31 cellular contexts compared by ENCODE assay signal in the genomic region with DNA sequence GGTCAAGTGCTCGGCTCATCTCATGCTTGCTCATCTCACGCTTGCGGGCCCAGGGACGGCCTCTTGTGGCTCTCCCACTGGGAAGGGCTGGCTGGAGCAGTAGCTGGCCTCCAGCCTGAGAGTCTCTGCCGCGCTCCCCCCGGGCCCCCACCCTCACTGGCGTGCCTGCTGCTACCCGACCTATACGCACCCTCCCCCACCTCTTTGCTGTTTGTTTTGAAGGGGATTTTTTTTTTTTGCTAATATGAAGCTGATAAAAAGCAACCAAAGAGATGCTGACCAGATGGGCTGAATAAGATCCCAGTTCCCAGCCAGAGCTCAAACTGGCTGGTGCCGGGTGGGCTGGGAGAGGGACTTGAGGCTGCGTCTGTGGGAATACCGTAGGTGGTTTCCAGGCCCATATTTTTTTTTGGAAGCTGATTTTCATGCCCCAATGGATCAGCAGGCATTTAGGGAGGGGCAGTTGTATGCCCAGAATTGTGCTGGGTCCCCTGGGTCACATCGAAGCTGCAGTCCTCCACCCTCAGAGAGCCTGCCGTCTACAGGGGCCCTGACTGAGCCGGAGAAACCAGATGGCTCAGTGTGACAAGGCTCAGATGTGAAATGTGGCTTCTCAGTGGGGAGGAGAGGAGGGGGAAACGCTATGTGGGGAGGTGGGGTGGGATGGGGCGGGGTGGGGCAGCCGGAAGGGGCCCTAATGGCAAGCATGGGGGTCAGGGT.
DNase-seq lines count a peak whose midpoint lies in the region; ATAC-seq and TF ChIP-seq lines count a peak whose summit lies in the region.
"Had no signal": no experiment of that assay in that cellular context is flagged by ENCODE, and none has a peak within 500 bp of the region (broad histone marks: within the 10 kb centered on the region; RNA-seq: fewer than 3 reads in every experiment).

No MANE protein-coding gene starts in this region.

- H3K27ac Mint-ChIP-seq in progenitor cell of endocrine pancreas = peak overlapping the region; percentile 84
- H3K27ac Mint-ChIP-seq in activated CD4-positive, alpha-beta memory T cell treated with anti-CD3 and anti-CD28 coated beads for 36 hours = no peak overlapping the region
- H3K27ac Mint-ChIP-seq: activated CD4-positive, alpha-beta memory T cell treated with anti-CD3 and anti-CD28 coated beads, Interleukin-2, amount 10 ng/mL, durations not matched to agents 7 days and 5 days; activated naive CD8-positive, alpha-beta T cell; activated T-helper 17 cell treated with anti-CD3 and anti-CD28 coated beads, Interleukin-2, amount 50 U/mL, for 72 hours; dendritic cell treated with granulocyte-macrophage colony-stimulating factor and Interleukin-4, amounts not matched to agents 40 ng/mL and 50 ng/mL, for 4 days; HFFc6 had no signal

- POLR2A ChIA-PET in SK-N-SH (lab: Yijun Ruan, JAX) = interaction anchor here (0.6 to 2.4 kb wide), 4 partner anchors 14 to 93 kb away, joined by 4 to 15 read pairs (median 10); no protein-coding TSS in a partner anchor
- POLR2A ChIA-PET in activated CD4-positive, alpha-beta memory T cell treated with anti-CD3 and anti-CD28 coated beads for 36 hours (lab: Charles Lee) = no interaction called here

- WGBS in SK-N-SH (ENCODE audit: low lambda C conversion rate) = 66% methylated on average over 15 of the region's 19 CpGs
- WGBS in upper lobe of left lung, 2 donors = 61 to 64% methylated on average over 8 to 19 of the region's 19 CpGs

- no peaks in the 10 kb centered on the region for H3K27me3 ChIP-seq in Karpas-422 (ENCODE audit: low read length)
- no peaks in the 10 kb centered on the region for H3K27me3 ChIP-seq in SK-N-SH (ENCODE audit: insufficient read depth)
- no peaks in the 10 kb centered on the region for H3K27me3 ChIP-seq in left ventricle myocardium inferior (ENCODE audit: low read depth)
- H3K27me3 ChIP-seq in upper lobe of left lung = no peaks in the 10 kb centered on the region
- H3K27me3 ChIP-seq: ovary, sigmoid colon, SJSA1, uterus had no signal

- H3K9me3 ChIP-seq in Karpas-422 (ENCODE audit: low read length) (no peaks in the 10 kb centered on the region), SK-N-SH (no peaks in the 10 kb centered on the region), left ventricle myocardium inferior (replicated peaks) (no peaks in the 10 kb centered on the region), upper lobe of left lung (no peaks in the 10 kb centered on the region)
- H3K9me3 ChIP-seq: gastrocnemius medialis, lower lobe of right lung, ovary, sigmoid colon, SJSA1, uterus had no signal

- DNase-seq in Karpas-422 = peak; percentile 30
- peak; percentile 70 for DNase-seq in SK-N-SH
- peak; percentile 41 for DNase-seq in left ventricle myocardium inferior
- no peak for DNase-seq in progenitor cell of endocrine pancreas (ENCODE audit: low spot score, unreplicated experiment)
- DNase-seq in upper lobe of left lung = no peak
- DNase-seq in posterior cingulate gyrus = no peak
- DNase-seq in activated CD4-positive, alpha-beta memory T cell treated with anti-CD3 and anti-CD28 coated beads for 36 hours = no peak
- DNase-seq: activated CD4-positive, alpha-beta memory T cell treated with anti-CD3 and anti-CD28 coated beads, Interleukin-2, amount 10 ng/mL, durations not matched to agents 7 days and 5 days; aorta; Calu3; gastrocnemius medialis; GM23248; HFFc6; KG1; lower lobe of right lung; MM.1S; NCI-H1417; NCI-H526; ovary; sigmoid colon; stimulated activated CD4-positive, alpha-beta T cell treated with anti-CD3 and anti-CD28 coated beads, Interleukin-4, amount 100 ng/mL, for 24 hours; stimulated activated naive CD4-positive, alpha-beta T cell; uterus had no signal

- H4K20me1 ChIP-seq in Karpas-422 (ENCODE audit: insufficient read depth, low read depth, low read length) (no peaks in the 10 kb centered on the region), SK-N-SH (ENCODE audit: insufficient read depth) (no peaks in the 10 kb centered on the region)

- peaks cover 23% of the 10 kb centered on the region for H3K4me1 Mint-ChIP-seq in progenitor cell of endocrine pancreas (ENCODE audit: low read depth)
- peaks cover 25% of the 10 kb centered on the region for H3K4me1 Mint-ChIP-seq in activated CD4-positive, alpha-beta memory T cell treated with anti-CD3 and anti-CD28 coated beads for 36 hours (ENCODE audit: low read depth)

- intact Hi-C loops in left ventricle myocardium inferior (cut with micrococcal nuclease) = no loop called here
- intact Hi-C loops in posterior cingulate gyrus (cut with DNase I) = no loop called here
- intact Hi-C loops in activated CD4-positive, alpha-beta memory T cell treated with anti-CD3 and anti-CD28 coated beads for 36 hours (cut with micrococcal nuclease) = no loop called here

- H3K9me3 Mint-ChIP-seq in progenitor cell of endocrine pancreas (ENCODE audit: low read depth) = no peaks in the 10 kb centered on the region
- peaks cover 11% of the 10 kb centered on the region for H3K9me3 Mint-ChIP-seq in activated CD4-positive, alpha-beta memory T cell treated with anti-CD3 and anti-CD28 coated beads for 36 hours
- H3K9me3 Mint-ChIP-seq: activated CD4-positive, alpha-beta memory T cell treated with anti-CD3 and anti-CD28 coated beads, Interleukin-2, amount 10 ng/mL, durations not matched to agents 7 days and 5 days; dendritic cell treated with granulocyte-macrophage colony-stimulating factor and Interleukin-4, amounts not matched to agents 40 ng/mL and 50 ng/mL, for 4 days had no signal

- H3K27ac ChIP-seq in Karpas-422 (ENCODE audit: low read length) = no peak overlapping the region
- H3K27ac ChIP-seq in SK-N-SH (ENCODE audit: low read depth in 2 of 2, low read length in 1 of 2) = peak overlapping the region in 1 of 2 experiments; percentile 91; a peak in 3 of 4 replicates
- H3K27ac ChIP-seq in left ventricle myocardium inferior (replicated peaks) = peak overlapping the region; percentile 38
- H3K27ac ChIP-seq in upper lobe of left lung = no peak overlapping the region
- H3K27ac ChIP-seq: C4-2B, gastrocnemius medialis, GM23248, lower lobe of right lung, ovary, sigmoid colon, SJSA1, uterus had no signal

- peaks cover 26% of the 10 kb centered on the region for H3K36me3 Mint-ChIP-seq in progenitor cell of endocrine pancreas (ENCODE audit: insufficient read depth)
- H3K36me3 Mint-ChIP-seq in activated CD4-positive, alpha-beta memory T cell treated with anti-CD3 and anti-CD28 coated beads for 36 hours = peaks cover 15% of the 10 kb centered on the region

- ATAC-seq in upper lobe of left lung (ENCODE audit: low FRiP score in 2 of 2) = no peak
- ATAC-seq in HG03432 (IDR thresholded peaks at IDR 0.05; ENCODE audit: unreplicated experiment) = no peak
- ATAC-seq: activated CD4-positive, CD25-positive, alpha-beta regulatory T cell treated with anti-CD3 and anti-CD28 coated beads, Interleukin-2, amount 50 U/mL, for 24 hours; activated T-helper 17 cell treated with anti-CD3 and anti-CD28 coated beads, Interleukin-2, amount 50 U/mL, for 72 hours; gastrocnemius medialis; lower lobe of right lung; natural killer cell treated with Interleukin-12 subunit alpha and Interleukin-12 subunit beta and Interleukin-15 and Interleukin-18, amount 100 ng/mL, for 72 hours had no signal

- H3K36me3 ChIP-seq in Karpas-422 (ENCODE audit: insufficient read depth, low read length) (no peaks in the 10 kb centered on the region), SK-N-SH (replicated peaks in 1 of 2; ENCODE audit: control insufficient read depth in 1 of 2, insufficient read depth in 2 of 2, low read length in 1 of 2) (no peaks in the 10 kb centered on the region), left ventricle myocardium inferior (no peaks in the 10 kb centered on the region), upper lobe of left lung (no peaks in the 10 kb centered on the region)
- H3K36me3 ChIP-seq: gastrocnemius medialis, lower lobe of right lung, ovary, SJSA1, uterus had no signal

- no peak for TF ChIP-seq POLR2A in upper lobe of left lung (IDR thresholded peaks at IDR 0.05)

- H3K4me1 ChIP-seq in Karpas-422 (ENCODE audit: low read length) = no peaks in the 10 kb centered on the region
- peaks cover 0 to 55% of the 10 kb centered on the region in 2 experiments; a peak in 1 of 4 replicates for H3K4me1 ChIP-seq in SK-N-SH (ENCODE audit: control insufficient read depth in 1 of 2, insufficient read depth in 2 of 2, low read depth in 1 of 2, low read length in 1 of 2)
- H3K4me1 ChIP-seq in left ventricle myocardium inferior = peaks cover 28% of the 10 kb centered on the region
- no peaks in the 10 kb centered on the region for H3K4me1 ChIP-seq in upper lobe of left lung
- H3K4me1 ChIP-seq: gastrocnemius medialis, lower lobe of right lung, sigmoid colon, SJSA1, uterus had no signal

- no peak overlapping the region for H3K4me2 ChIP-seq in Karpas-422 (ENCODE audit: low read depth, low read length, poor library complexity, severe bottlenecking)
- no peak overlapping the region for H3K4me2 ChIP-seq in SK-N-SH

- TF ChIP-seq RAD21 in SK-N-SH (IDR thresholded peaks at IDR 0.05; ENCODE audit: low read length) = peak; percentile 34

- no peaks in the 10 kb centered on the region for H3K27me3 Mint-ChIP-seq in progenitor cell of endocrine pancreas
- no peaks in the 10 kb centered on the region for H3K27me3 Mint-ChIP-seq in activated CD4-positive, alpha-beta memory T cell treated with anti-CD3 and anti-CD28 coated beads for 36 hours
- H3K27me3 Mint-ChIP-seq: activated CD4-positive, alpha-beta memory T cell treated with anti-CD3 and anti-CD28 coated beads, Interleukin-2, amount 10 ng/mL, durations not matched to agents 7 days and 5 days; activated naive CD8-positive, alpha-beta T cell; activated T-helper 17 cell treated with anti-CD3 and anti-CD28 coated beads, Interleukin-2, amount 50 U/mL, for 72 hours; dendritic cell treated with granulocyte-macrophage colony-stimulating factor and Interleukin-4, amounts not matched to agents 40 ng/mL and 50 ng/mL, for 4 days; natural killer cell treated with Interleukin-12 subunit alpha and Interleukin-12 subunit beta and Interleukin-15 and Interleukin-18, amount 100 ng/mL, for 72 hours had no signal

- no peaks in the 10 kb centered on the region for H3K79me2 ChIP-seq in Karpas-422 (ENCODE audit: low read length)
- H3K79me2 ChIP-seq in SK-N-SH (ENCODE audit: insufficient read depth) = peaks cover 7% of the 10 kb centered on the region; the same call in 1 of the 2 replicates

- no peak overlapping the region for H3K4me3 Mint-ChIP-seq in progenitor cell of endocrine pancreas (ENCODE audit: low read depth)
- H3K4me3 Mint-ChIP-seq in activated CD4-positive, alpha-beta memory T cell treated with anti-CD3 and anti-CD28 coated beads for 36 hours = no peak overlapping the region
- H3K4me3 Mint-ChIP-seq: activated CD4-positive, alpha-beta memory T cell treated with anti-CD3 and anti-CD28 coated beads, Interleukin-2, amount 10 ng/mL, durations not matched to agents 7 days and 5 days; activated naive CD8-positive, alpha-beta T cell; activated T-helper 17 cell treated with anti-CD3 and anti-CD28 coated beads, Interleukin-2, amount 50 U/mL, for 72 hours; dendritic cell treated with granulocyte-macrophage colony-stimulating factor and Interleukin-4, amounts not matched to agents 40 ng/mL and 50 ng/mL, for 4 days; HFFc6; natural killer cell treated with Interleukin-12 subunit alpha and Interleukin-12 subunit beta and Interleukin-15 and Interleukin-18, amount 100 ng/mL, for 72 hours had no signal

- H3K9me2 ChIP-seq in Karpas-422 (replicated peaks; ENCODE audit: insufficient read depth, low read length) (no peaks in the 10 kb centered on the region), SK-N-SH (no peaks in the 10 kb centered on the region)

- H3K4me3 ChIP-seq in Karpas-422 (ENCODE audit: low read length) (no peak overlapping the region), SK-N-SH (ENCODE audit: low read depth in 2 of 2, low read length in 1 of 2) (no peak overlapping the region), left ventricle myocardium inferior (no peak overlapping the region), upper lobe of left lung (no peak overlapping the region)
- H3K4me3 ChIP-seq: gastrocnemius medialis, GM23248, lower lobe of right lung, ovary, sigmoid colon, SJSA1, uterus had no signal

- peak in 1 of 2 experiments; percentile 74; a peak in 2 of 4 replicates for TF ChIP-seq EP300 in SK-N-SH (IDR thresholded peaks at IDR 0.05; ENCODE audit: borderline replicate concordance in 1 of 2, low read depth in 1 of 2, low read length in 1 of 2)
- TF ChIP-seq EP300 in upper lobe of left lung (IDR thresholded peaks at IDR 0.05) = no peak

- H3K9ac ChIP-seq in Karpas-422 (ENCODE audit: low read length) (no peak overlapping the region), SK-N-SH (no peak overlapping the region)
- H3K9ac ChIP-seq: GM23248 had no signal

- TF ChIP-seq CTCF in SK-N-SH (IDR thresholded peaks at IDR 0.05) = no peak
- TF ChIP-seq CTCF in left ventricle myocardium inferior (IDR thresholded peaks at IDR 0.05; ENCODE audit: borderline replicate concordance) = no peak
- TF ChIP-seq CTCF in progenitor cell of endocrine pancreas (IDR thresholded peaks at IDR 0.05; ENCODE audit: unreplicated experiment) = no peak
- no peak for TF ChIP-seq CTCF in upper lobe of left lung (IDR thresholded peaks at IDR 0.05)

- H2AFZ ChIP-seq in Karpas-422 (ENCODE audit: low read length) = no peak overlapping the region
- H2AFZ ChIP-seq in SK-N-SH (ENCODE audit: low read depth) = no peak overlapping the region
- H2AFZ ChIP-seq: GM23248 had no signal

- no peaks in the 10 kb centered on the region for H3F3A ChIP-seq in SK-N-SH (replicated peaks; ENCODE audit: insufficient read depth)

- CTCF ChIA-PET in SK-N-SH (lab: Yijun Ruan, JAX) = interaction anchor here (1.0 to 17.6 kb wide), 5 partner anchors 18 to 102 kb away, joined by 3 to 177 read pairs (median 4); no protein-coding TSS in a partner anchor
- CTCF ChIA-PET in activated CD4-positive, alpha-beta memory T cell treated with anti-CD3 and anti-CD28 coated beads for 36 hours (lab: Charles Lee) = no interaction called here

Comparison
In these comparisons a context has a peak if more than half of its experiments do, and no peak if none do; other contexts are left out.
1. DNase-seq: peak in Karpas-422 (single experiment), SK-N-SH (single experiment) and left ventricle myocardium inferior (single experiment); none in progenitor cell of endocrine pancreas (single experiment), upper lobe of left lung (0 of 2), posterior cingulate gyrus (0 of 10) and activated CD4-positive, alpha-beta memory T cell treated with anti-CD3 and anti-CD28 coated beads for 36 hours (single experiment).